In genomic region chr2:239599299-239599698, GRCh38 we compare ENCODE assay signal across 30 cellular contexts.
DNase-seq lines count a peak whose midpoint lies in the region; ATAC-seq and TF ChIP-seq lines count a peak whose summit lies in the region.
"Had no signal": no experiment of that assay in that cellular context is flagged by ENCODE, and none has a peak within 500 bp of the region (broad histone marks: within the 10 kb centered on the region; RNA-seq: fewer than 3 reads in every experiment).

No MANE protein-coding gene starts in this region.

- no peaks in the 10 kb centered on the region for H3K27me3 ChIP-seq in upper lobe of right lung
- H3K27me3 ChIP-seq: ovary had no signal

- H3K27ac ChIP-seq in upper lobe of right lung, result no peak overlapping the region
- H3K27ac ChIP-seq: dorsolateral prefrontal cortex, heart right ventricle, ovary, PC-9, thoracic aorta had no signal

- peaks cover 15% of the 10 kb centered on the region for H3K27me3 Mint-ChIP-seq in nephron progenitor cell (ENCODE audit: low read depth, poor library complexity)
- H3K27me3 Mint-ChIP-seq: activated CD4-positive, alpha-beta memory T cell treated with anti-CD3 and anti-CD28 coated beads for 36 hours; natural killer cell treated with Interleukin-12 subunit alpha and Interleukin-12 subunit beta and Interleukin-15 and Interleukin-18, amount 100 ng/mL, for 72 hours; stimulated activated naive CD8-positive, alpha-beta T cell treated with anti-CD3 and anti-CD28 coated beads, Interleukin-15, Interleukin-2, amounts not matched to agents 100 ng/mL and 50 ng/mL, for 24 hours had no signal

- no peak overlapping the region for H3K4me3 Mint-ChIP-seq in nephron progenitor cell
- H3K4me3 Mint-ChIP-seq: activated CD4-positive, alpha-beta memory T cell treated with anti-CD3 and anti-CD28 coated beads for 36 hours; CD4-positive, CD25-positive, alpha-beta regulatory T cell; natural killer cell treated with Interleukin-12 subunit alpha and Interleukin-12 subunit beta and Interleukin-15 and Interleukin-18, amount 100 ng/mL, for 72 hours; stimulated activated naive CD8-positive, alpha-beta T cell treated with anti-CD3 and anti-CD28 coated beads, Interleukin-15, Interleukin-2, amounts not matched to agents 100 ng/mL and 50 ng/mL, for 24 hours had no signal

- peak; percentile 47 for DNase-seq in activated effector memory CD4-positive, alpha-beta T cell treated with anti-CD3 and anti-CD28 coated beads, Interleukin-2, amount 50 U/mL, for 16 hours
- no peak for DNase-seq in activated effector memory CD4-positive, alpha-beta T cell treated with Interleukin-2 at 50 U/mL for 16 hours
- DNase-seq in activated CD8-positive, alpha-beta memory T cell treated with anti-CD3 and anti-CD28 coated beads, Interleukin-2, amount 50 U/mL, for 48 hours, result peak; percentile 41
- DNase-seq in nephron progenitor cell (no peak), upper lobe of right lung (peak; percentile 37), NAMALWA (ENCODE audit: low spot score) (no peak)
- DNase-seq: activated CD4-positive, alpha-beta memory T cell treated with anti-CD3 and anti-CD28 coated beads for 36 hours; activated CD4-positive, CD25-positive, alpha-beta regulatory T cell treated with anti-CD3 and anti-CD28 coated beads, Interleukin-2, amount 50 U/mL, for 72 hours; activated naive CD4-positive, alpha-beta T cell; CD4-positive, CD25-positive, alpha-beta regulatory T cell; cerebellar nuclear complex; heart right ventricle; Karpas-422; NCI-H2081 treated with DMSO at 0.1 percent for 48 hours; NCI-H345; NCI-H69; PC-9; retina; SHP77; small intestine; stimulated activated CD4-positive, alpha-beta T cell treated with anti-CD3 and anti-CD28 coated beads, Interleukin-1b, Interleukin-23, amount 100 ng/mL, for 48 hours had no signal

- H3K27ac Mint-ChIP-seq in nephron progenitor cell, result peak overlapping the region; percentile 43
- H3K27ac Mint-ChIP-seq: activated CD4-positive, alpha-beta memory T cell treated with anti-CD3 and anti-CD28 coated beads for 36 hours; natural killer cell treated with Interleukin-12 subunit alpha and Interleukin-12 subunit beta and Interleukin-15 and Interleukin-18, amount 100 ng/mL, for 72 hours; stimulated activated naive CD8-positive, alpha-beta T cell treated with anti-CD3 and anti-CD28 coated beads, Interleukin-15, Interleukin-2, amounts not matched to agents 100 ng/mL and 50 ng/mL, for 24 hours had no signal

- H3K4me3 ChIP-seq in upper lobe of right lung, result no peak overlapping the region
- H3K4me3 ChIP-seq: dorsolateral prefrontal cortex, heart right ventricle, mucosa of descending colon, ovary, PC-9, thoracic aorta had no signal

- intact Hi-C loops in upper lobe of right lung (cut with DNase I), result no loop called here

- ATAC-seq in upper lobe of right lung, result no peak
- no peak for ATAC-seq in GM18858 (IDR thresholded peaks at IDR 0.05; ENCODE audit: unreplicated experiment)
- no peak for ATAC-seq in GM19452 (IDR thresholded peaks at IDR 0.05; ENCODE audit: unreplicated experiment)
- ATAC-seq: heart right ventricle; HepG2; mucosa of descending colon; natural killer cell treated with Interleukin-12 subunit alpha and Interleukin-12 subunit beta and Interleukin-15 and Interleukin-18, amount 100 ng/mL, for 72 hours had no signal

- H3K9me3 ChIP-seq in upper lobe of right lung, result no peaks in the 10 kb centered on the region
- H3K9me3 ChIP-seq: heart right ventricle, mucosa of descending colon, ovary, thoracic aorta had no signal

- no peaks in the 10 kb centered on the region for H3K36me3 ChIP-seq in upper lobe of right lung
- H3K36me3 ChIP-seq: heart right ventricle, ovary, thoracic aorta had no signal

- peaks cover 8% of the 10 kb centered on the region for H3K9me3 Mint-ChIP-seq in nephron progenitor cell
- H3K9me3 Mint-ChIP-seq: activated CD4-positive, alpha-beta memory T cell treated with anti-CD3 and anti-CD28 coated beads for 36 hours; CD4-positive, CD25-positive, alpha-beta regulatory T cell; natural killer cell treated with Interleukin-12 subunit alpha and Interleukin-12 subunit beta and Interleukin-15 and Interleukin-18, amount 100 ng/mL, for 72 hours; stimulated activated naive CD8-positive, alpha-beta T cell treated with anti-CD3 and anti-CD28 coated beads, Interleukin-15, Interleukin-2, amounts not matched to agents 100 ng/mL and 50 ng/mL, for 24 hours had no signal

- H3K4me1 Mint-ChIP-seq in nephron progenitor cell, result peaks cover 47% of the 10 kb centered on the region

- H3K36me3 Mint-ChIP-seq in nephron progenitor cell (ENCODE audit: low read depth), result no peaks in the 10 kb centered on the region
- H3K36me3 Mint-ChIP-seq: activated CD4-positive, alpha-beta memory T cell treated with anti-CD3 and anti-CD28 coated beads for 36 hours; CD4-positive, CD25-positive, alpha-beta regulatory T cell; natural killer cell treated with Interleukin-12 subunit alpha and Interleukin-12 subunit beta and Interleukin-15 and Interleukin-18, amount 100 ng/mL, for 72 hours had no signal

- no peak for TF ChIP-seq CTCF in nephron progenitor cell (IDR thresholded peaks at IDR 0.05)
- TF ChIP-seq CTCF in upper lobe of right lung (IDR thresholded peaks at IDR 0.05), result no peak

- no peaks in the 10 kb centered on the region for H3K4me1 ChIP-seq in upper lobe of right lung

Comparison
In these comparisons a context has a peak if more than half of its experiments do, and no peak if none do; other contexts are left out.
1. DNase-seq: peak in activated effector memory CD4-positive, alpha-beta T cell treated with anti-CD3 and anti-CD28 coated beads, Interleukin-2, amount 50 U/mL, for 16 hours (single experiment), activated CD8-positive, alpha-beta memory T cell treated with anti-CD3 and anti-CD28 coated beads, Interleukin-2, amount 50 U/mL, for 48 hours (single experiment) and upper lobe of right lung (single experiment); none in activated effector memory CD4-positive, alpha-beta T cell treated with Interleukin-2 at 50 U/mL for 16 hours (single experiment), nephron progenitor cell (single experiment) and NAMALWA (single experiment).